14 cellular contexts compared by ENCODE assay signal in genomic region chr5:53777864-53778618, GRCh38.
A peak's percentile ranks its signal among the peaks of the same experiment; 100 is the strongest.
DNase-seq lines count a peak whose midpoint lies in the region; ATAC-seq and TF ChIP-seq lines count a peak whose summit lies in the region.
"Had no signal": no experiment of that assay in that cellular context is flagged by ENCODE, and none has a peak within 500 bp of the region (broad histone marks: within the 10 kb centered on the region; RNA-seq: fewer than 3 reads in every experiment).

No MANE protein-coding gene starts in this region.

- H4K8ac ChIP-seq in mesendoderm (ENCODE audit: low read depth, low read length), result no peak overlapping the region

- H2BK5ac ChIP-seq in mesendoderm (ENCODE audit: low read length), result no peak overlapping the region

- H4K5ac ChIP-seq in mesendoderm (ENCODE audit: low read length), result no peak overlapping the region

- H3K27ac ChIP-seq in BLaER1 treated with 17β-estradiol and CSF1 and Interleukin-3, amounts not matched to agents 10 nM and 100 nM, result peak overlapping the region in 9 of 11 experiments; percentile 76 to 86 (median 80); a peak in 18 of 22 replicates
- no peak overlapping the region; the same call in 1 of the 2 replicates for H3K27ac ChIP-seq in PC-3 (ENCODE audit: low read length)
- no peak overlapping the region for H3K27ac ChIP-seq in PC-9
- H3K27ac ChIP-seq in mesendoderm (ENCODE audit: low read depth, low read length), result no peak overlapping the region
- H3K27ac ChIP-seq: right atrium auricular region had no signal

- ATAC-seq in GM19043 (IDR thresholded peaks at IDR 0.05; ENCODE audit: low read depth, unreplicated experiment) (peak; percentile 48), HG02885 (IDR thresholded peaks at IDR 0.05; ENCODE audit: poor library complexity, unreplicated experiment) (peak; percentile 66), PC-3 (peak; percentile 88)

- no peaks in the 10 kb centered on the region for H4K20me1 ChIP-seq in BLaER1 treated with 17β-estradiol and CSF1 and Interleukin-3, amounts not matched to agents 10 nM and 100 nM
- H4K20me1 ChIP-seq in PC-3 (ENCODE audit: low read length) (no peaks in the 10 kb centered on the region), PC-9 (ENCODE audit: insufficient read depth) (no peaks in the 10 kb centered on the region)

- H3K27me3 ChIP-seq in BLaER1 treated with 17β-estradiol and CSF1 and Interleukin-3, amounts not matched to agents 10 nM and 100 nM, result no peaks in the 10 kb centered on the region
- no peaks in the 10 kb centered on the region for H3K27me3 ChIP-seq in PC-3 (ENCODE audit: low read length)
- H3K27me3 ChIP-seq in PC-9 (ENCODE audit: insufficient read depth, low read depth), result no peaks in the 10 kb centered on the region
- H3K27me3 ChIP-seq in mesendoderm (ENCODE audit: insufficient read depth, low read length, poor library complexity), result no peaks in the 10 kb centered on the region
- H3K27me3 ChIP-seq: BE2C, right atrium auricular region had no signal

- DNase-seq in PC-3 (peak; percentile 52), NCI-H128 (lab: John Stamatoyannopoulos, UW; ENCODE audit: unreplicated experiment) (no peak), LoVo (ENCODE audit: low spot score) (no peak), PC-9 (no peak), mesendoderm (no peak)
- DNase-seq: activated T-cell treated with anti-CD3 and anti-CD28 coated beads, Interleukin-2, amount 50 U/mL, for 24 hours; BE2C; glutamatergic neuron; NK-92 treated with Interleukin-12 subunit alpha and Interleukin-12 subunit beta, amount 100 ng/mL, for 24 hours had no signal

- H3K4me3 ChIP-seq in BLaER1 treated with 17β-estradiol and CSF1 and Interleukin-3, amounts not matched to agents 10 nM and 100 nM, result no peak overlapping the region; a peak in 1 of 20 replicates
- H3K4me3 ChIP-seq in PC-3 (ENCODE audit: low read length) (no peak overlapping the region), PC-9 (no peak overlapping the region), mesendoderm (ENCODE audit: low read length) (no peak overlapping the region)
- H3K4me3 ChIP-seq: lung, right atrium auricular region had no signal

- no peaks in the 10 kb centered on the region for H3K79me2 ChIP-seq in PC-3 (ENCODE audit: low read length)
- H3K79me2 ChIP-seq in PC-9 (ENCODE audit: low read depth), result no peaks in the 10 kb centered on the region
- no peaks in the 10 kb centered on the region for H3K79me2 ChIP-seq in mesendoderm (ENCODE audit: control insufficient read depth, insufficient read depth, low read length)

- peak overlapping the region in 4 of 11 experiments; percentile 5 to 65 (median 30); a peak in 5 of 22 replicates for H3K9ac ChIP-seq in BLaER1 treated with 17β-estradiol and CSF1 and Interleukin-3, amounts not matched to agents 10 nM and 100 nM
- H3K9ac ChIP-seq in PC-3 (ENCODE audit: low read length), result no peak overlapping the region
- H3K9ac ChIP-seq in mesendoderm (ENCODE audit: low read length), result no peak overlapping the region

- BruUV-seq in PC-3 (replicated peaks; lab: Mats Ljungman, UMichigan) (no TSS peak), PC-9 (replicated peaks; lab: Mats Ljungman, UMichigan) (no TSS peak)

- H2BK120ac ChIP-seq in mesendoderm (ENCODE audit: low read depth, low read length), result no peak overlapping the region

- no peak overlapping the region for H3K18ac ChIP-seq in mesendoderm (ENCODE audit: low read length)

- no peak for TF ChIP-seq CTCF in PC-3 (conservative IDR thresholded peaks at IDR 0.05; ENCODE audit: low read depth, low read length)
- no peak for TF ChIP-seq CTCF in PC-9 (conservative IDR thresholded peaks at IDR 0.05)

- no peaks in the 10 kb centered on the region for H3K36me3 ChIP-seq in BLaER1 treated with 17β-estradiol and CSF1 and Interleukin-3, amounts not matched to agents 10 nM and 100 nM
- H3K36me3 ChIP-seq in PC-3 (ENCODE audit: low read depth, low read length), result no peaks in the 10 kb centered on the region
- H3K36me3 ChIP-seq in PC-9 (ENCODE audit: low read depth), result no peaks in the 10 kb centered on the region
- no peaks in the 10 kb centered on the region for H3K36me3 ChIP-seq in mesendoderm (ENCODE audit: control insufficient read depth, insufficient read depth, low read length)
- H3K36me3 ChIP-seq: BE2C, right atrium auricular region had no signal

- peak overlapping the region; percentile 49 to 90 (median 77) for H3K4me2 ChIP-seq in BLaER1 treated with 17β-estradiol and CSF1 and Interleukin-3, amounts not matched to agents 10 nM and 100 nM
- H3K4me2 ChIP-seq in PC-3 (ENCODE audit: low read length), result 0 out of 2 replicates have a peak overlapping the region, but pooled peaks have one; percentile 16
- H3K4me2 ChIP-seq in PC-9, result no peak overlapping the region
- no peak overlapping the region for H3K4me2 ChIP-seq in mesendoderm (ENCODE audit: low read length)

- intact Hi-C loops in PC-3 (cut with micrococcal nuclease) (no loop called here), PC-9 (cut with micrococcal nuclease; ENCODE audit: unreplicated experiment) (no loop called here)

- no peak overlapping the region for H2BK15ac ChIP-seq in mesendoderm (replicated peaks; ENCODE audit: low read depth)

- H3K9me3 ChIP-seq in BLaER1 treated with 17β-estradiol and CSF1 and Interleukin-3, amounts not matched to agents 10 nM and 100 nM (replicated peaks in 1 of 11), result no peaks in the 10 kb centered on the region
- H3K9me3 ChIP-seq in PC-3 (ENCODE audit: low read length), result no peaks in the 10 kb centered on the region
- no peaks in the 10 kb centered on the region for H3K9me3 ChIP-seq in PC-9 (ENCODE audit: insufficient read depth, low read depth)
- H3K9me3 ChIP-seq: BE2C, right atrium auricular region had no signal

- WGBS in mesendoderm (ENCODE audit: extremely low coverage, insufficient coverage, low lambda C conversion rate), result no CpG with 5 or more reads among the region's 5 CpGs

- H3K23ac ChIP-seq in mesendoderm (ENCODE audit: low read length), result no peak overlapping the region

- no peaks in the 10 kb centered on the region for H3K79me1 ChIP-seq in mesendoderm (ENCODE audit: low read length)

- no peak overlapping the region for H3K4ac ChIP-seq in mesendoderm (ENCODE audit: low read depth, low read length)

- POLR2A ChIA-PET in PC-3 (lab: Charles Lee; ENCODE audit: unreplicated experiment) (no interaction called here), PC-9 (lab: Charles Lee; ENCODE audit: unreplicated experiment) (no interaction called here)

- H3F3A ChIP-seq in PC-3 (ENCODE audit: low read length, unreplicated experiment) (no peaks in the 10 kb centered on the region), PC-9 (ENCODE audit: insufficient read depth, low read depth) (no peaks in the 10 kb centered on the region)

- H3K9me2 ChIP-seq in PC-3 (replicated peaks; ENCODE audit: low read length), result no peaks in the 10 kb centered on the region
- H3K9me2 ChIP-seq in PC-9 (ENCODE audit: insufficient read depth), result no peaks in the 10 kb centered on the region

- CTCF ChIA-PET in PC-3 (lab: Charles Lee) (no interaction called here), PC-9 (lab: Charles Lee) (no interaction called here)

- no peak overlapping the region for H2AK5ac ChIP-seq in mesendoderm (ENCODE audit: low read length)

- peaks cover 28 to 51% (median 34%) of the 10 kb centered on the region in 10 experiments for H3K4me1 ChIP-seq in BLaER1 treated with 17β-estradiol and CSF1 and Interleukin-3, amounts not matched to agents 10 nM and 100 nM
- H3K4me1 ChIP-seq in PC-3 (ENCODE audit: insufficient read depth, low read length) (peaks cover 22% of the 10 kb centered on the region), PC-9 (replicated peaks; ENCODE audit: insufficient read depth) (no peaks in the 10 kb centered on the region), mesendoderm (ENCODE audit: control insufficient read depth, low read depth, low read length) (no peaks in the 10 kb centered on the region)
- H3K4me1 ChIP-seq: BE2C, right atrium auricular region had no signal

- no peak overlapping the region for H3K56ac ChIP-seq in mesendoderm (ENCODE audit: low read length)

- H2AFZ ChIP-seq in PC-3 (ENCODE audit: low read length) (no peak overlapping the region), PC-9 (no peak overlapping the region)

Comparison
In these comparisons a context has a peak if more than half of its experiments do, and no peak if none do; other contexts are left out.
1. H3K27ac ChIP-seq: peak in BLaER1 treated with 17β-estradiol and CSF1 and Interleukin-3, amounts not matched to agents 10 nM and 100 nM (9 of 11); none in PC-3 (single experiment), PC-9 (single experiment) and mesendoderm (single experiment).
2. H3K4me2 ChIP-seq: peak in BLaER1 treated with 17β-estradiol and CSF1 and Interleukin-3, amounts not matched to agents 10 nM and 100 nM (11 of 11) and PC-3 (single experiment); none in PC-9 (single experiment) and mesendoderm (single experiment).
3. Peak in every context shown above with its lines, with median percentiles within 50 percentile points of each other: ATAC-seq.